Comparison of ENCODE assay signal across 28 cellular contexts in the genomic region with DNA sequence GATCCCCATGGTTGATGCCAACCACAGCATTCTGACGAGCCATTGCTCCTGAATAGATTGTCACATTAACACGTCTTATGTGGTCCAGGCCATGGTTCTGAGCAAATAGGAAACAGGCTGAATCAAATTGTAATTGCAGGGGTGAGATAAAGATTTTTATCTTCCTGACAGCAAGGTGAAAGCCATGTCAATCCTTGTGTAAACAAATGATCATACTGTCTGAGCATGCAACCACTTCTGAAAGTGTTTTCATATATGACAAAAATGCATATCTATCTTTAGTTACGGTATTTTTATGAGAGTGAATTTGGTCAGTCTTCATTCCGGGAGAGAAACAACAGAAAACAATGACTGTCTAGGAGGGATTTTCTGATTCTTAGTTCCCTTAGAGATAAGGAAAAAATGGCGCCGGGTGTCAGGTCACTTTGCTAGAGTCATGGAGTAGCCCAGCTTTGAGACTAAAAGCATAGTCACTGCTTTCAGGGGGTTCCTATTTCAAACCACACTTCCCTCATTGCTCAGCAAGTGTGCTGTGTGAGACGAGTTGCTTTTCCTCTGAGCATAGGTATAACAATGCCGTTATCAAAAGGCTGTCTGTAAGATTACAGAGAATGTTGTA.
DNase-seq lines count a peak whose midpoint lies in the region; FAIRE-seq and TF ChIP-seq lines count a peak whose summit lies in the region.
"Had no signal": no experiment of that assay in that cellular context is flagged by ENCODE, and none has a peak within 500 bp of the region (broad histone marks: within the 10 kb centered on the region; RNA-seq: fewer than 3 reads in every experiment).

No MANE protein-coding gene starts in this region.

- H3K9ac ChIP-seq in neural progenitor cell (no peak overlapping the region), kidney (ENCODE audit: low read length in 2 of 2) (no peak overlapping the region)

- H3K9me3 ChIP-seq in HEK293 (ENCODE audit: control insufficient read depth, insufficient read depth, low read depth, low read length) (no peaks in the 10 kb centered on the region), OCI-LY7 (ENCODE audit: low read length) (no peaks in the 10 kb centered on the region), neural progenitor cell (ENCODE audit: low read depth) (no peaks in the 10 kb centered on the region), kidney (ENCODE audit: control insufficient read depth in 1 of 2, low read length in 2 of 2) (no peaks in the 10 kb centered on the region)
- H3K9me3 ChIP-seq: pancreas had no signal

- no peak overlapping the region for H3K27ac ChIP-seq in HEK293 (ENCODE audit: extremely low read depth, low read depth, low read length)
- H3K27ac ChIP-seq in OCI-LY7 (ENCODE audit: low read depth, low read length, poor library complexity, severe bottlenecking): no peak overlapping the region
- no peak overlapping the region for H3K27ac ChIP-seq in neural progenitor cell
- no peak overlapping the region for H3K27ac ChIP-seq in kidney (ENCODE audit: low read depth in 2 of 2, low read length in 2 of 2)
- H3K27ac ChIP-seq: pancreas, PC-9 had no signal

- FAIRE-seq in kidney (lab: Jason Lieb, UNC): no peak
- FAIRE-seq: pancreas had no signal

- no peaks in the 10 kb centered on the region for H3K36me3 Mint-ChIP-seq in chondrocyte (ENCODE audit: low read depth)
- no peaks in the 10 kb centered on the region for H3K36me3 Mint-ChIP-seq in neural progenitor cell
- H3K36me3 Mint-ChIP-seq: activated naive CD4-positive, alpha-beta T cell treated with anti-CD3 and anti-CD28 coated beads, Interleukin-2, amount 50 U/mL, for 72 hours; IgD-negative memory B cell; type B pancreatic cell had no signal

- BruUV-seq in OCI-LY7 (replicated peaks; lab: Mats Ljungman, UMichigan): no TSS peak

- H3K4me1 Mint-ChIP-seq in chondrocyte (ENCODE audit: low read depth) (peaks cover 45% of the 10 kb centered on the region), neural progenitor cell (no peaks in the 10 kb centered on the region)
- H3K4me1 Mint-ChIP-seq: activated B cell treated with CpG ODN at 0.5 μM for 24 hours, H9, IgD-negative memory B cell, natural killer cell had no signal

- peak overlapping the region; percentile 26; the same call in 1 of the 2 replicates for H3K4me2 ChIP-seq in OCI-LY7 (ENCODE audit: low read length)
- H3K4me2 ChIP-seq in neural progenitor cell: no peak overlapping the region
- H3K4me2 ChIP-seq: PC-9 had no signal

- no peaks in the 10 kb centered on the region for H3K79me2 ChIP-seq in OCI-LY7 (ENCODE audit: insufficient read depth, low read depth, low read length)
- no peaks in the 10 kb centered on the region for H3K79me2 ChIP-seq in neural progenitor cell (ENCODE audit: low read depth)

- H3F3A ChIP-seq in neural progenitor cell (ENCODE audit: low read depth): no peaks in the 10 kb centered on the region

- H3K27me3 ChIP-seq in neural progenitor cell: no peaks in the 10 kb centered on the region
- H3K27me3 ChIP-seq: pancreas had no signal

- peak overlapping the region; percentile 34 for H3K4me3 Mint-ChIP-seq in chondrocyte (ENCODE audit: unreplicated experiment)
- H3K4me3 Mint-ChIP-seq in neural progenitor cell: no peak overlapping the region
- H3K4me3 Mint-ChIP-seq: activated B cell treated with CpG ODN at 0.5 μM for 24 hours, H9, IgD-negative memory B cell, natural killer cell, type B pancreatic cell had no signal

- H3K4me3 ChIP-seq in HEK293 (ENCODE audit: low read depth, low read length) (no peak overlapping the region; the same call in 1 of the 2 replicates), OCI-LY7 (ENCODE audit: low read depth, low read length, poor library complexity, severe bottlenecking) (no peak overlapping the region), neural progenitor cell (no peak overlapping the region), kidney (ENCODE audit: low read length in 2 of 2) (no peak overlapping the region)
- H3K4me3 ChIP-seq: pancreas, PC-9 had no signal

- H3K36me3 ChIP-seq in HEK293 (ENCODE audit: control insufficient read depth in 2 of 2, insufficient read depth in 1 of 2, low read length in 2 of 2): no peaks in the 10 kb centered on the region
- H3K36me3 ChIP-seq in OCI-LY7 (ENCODE audit: insufficient read depth, low read length): no peaks in the 10 kb centered on the region
- no peaks in the 10 kb centered on the region for H3K36me3 ChIP-seq in neural progenitor cell
- no peaks in the 10 kb centered on the region for H3K36me3 ChIP-seq in kidney (ENCODE audit: control insufficient read depth in 1 of 2, insufficient read depth in 2 of 2, low read length in 2 of 2)
- H3K36me3 ChIP-seq: pancreas had no signal

- H4K20me1 ChIP-seq in OCI-LY7 (ENCODE audit: insufficient read depth, low read length) (no peaks in the 10 kb centered on the region), neural progenitor cell (ENCODE audit: low read depth) (no peaks in the 10 kb centered on the region)

- POLR2A ChIA-PET in HEK293 (lab: Yijun Ruan, JAX): no interaction called here
- POLR2A ChIA-PET in OCI-LY7 (lab: Charles Lee): interaction anchor here (1.6 kb wide), 1 partner anchor 8 kb away, joined by 3 read pairs; no protein-coding TSS in a partner anchor

- H3K9me3 Mint-ChIP-seq in chondrocyte (ENCODE audit: low read depth) (peaks cover 13% of the 10 kb centered on the region), neural progenitor cell (no peaks in the 10 kb centered on the region)
- H3K9me3 Mint-ChIP-seq: H9, type B pancreatic cell had no signal

- no peaks in the 10 kb centered on the region for H3K27me3 Mint-ChIP-seq in chondrocyte (ENCODE audit: low read depth)
- H3K27me3 Mint-ChIP-seq in neural progenitor cell (ENCODE audit: insufficient read depth, low read depth): no peaks in the 10 kb centered on the region
- H3K27me3 Mint-ChIP-seq: activated B cell treated with CpG ODN at 0.5 μM for 24 hours, IgD-negative memory B cell, type B pancreatic cell had no signal

- H3K27ac Mint-ChIP-seq in chondrocyte (ENCODE audit: unreplicated experiment) (peak overlapping the region; percentile 94), neural progenitor cell (no peak overlapping the region)
- H3K27ac Mint-ChIP-seq: activated B cell treated with CpG ODN at 0.5 μM for 24 hours; activated naive CD4-positive, alpha-beta T cell treated with anti-CD3 and anti-CD28 coated beads, Interleukin-2, amount 50 U/mL, for 72 hours; H9; IgD-negative memory B cell; natural killer cell; type B pancreatic cell had no signal

- CTCF ChIA-PET in HEK293 (lab: Yijun Ruan, JAX) (no interaction called here), OCI-LY7 (lab: Charles Lee; ENCODE audit: unreplicated experiment) (no interaction called here)

- DNase-seq in OCI-LY7 (ENCODE audit: low spot score) (no peak), chondrocyte (ENCODE audit: low spot score) (no peak), neural progenitor cell (ENCODE audit: low spot score) (no peak), inferior parietal cortex (ENCODE audit: extremely low spot score) (no peak), NCI-H1092 treated with DMSO at 0.1 percent for 48 hours (lab: John Stamatoyannopoulos, UW) (no peak), head of caudate nucleus (no peak), kidney (no peak)
- DNase-seq: activated B cell treated with CpG ODN at 0.5 μM for 24 hours; activated CD4-positive, alpha-beta T cell treated with anti-CD3 and anti-CD28 coated beads, Interleukin-2, amount 50 U/mL, for 4 hours; central memory CD4-positive, alpha-beta T cell; dermis blood vessel endothelial cell; DND-41; H9; islet precursor cell; natural killer cell; NCI-H1048; NCI-H1930; NCI-H226; NCI-H774; pancreas; PC-9; SHP77; stimulated activated CD4-positive, alpha-beta T cell treated with anti-CD3 and anti-CD28 coated beads, Interleukin-2, amount 100 ng/mL, for 48 hours; T1000 had no signal

- no peaks in the 10 kb centered on the region for H3K9me2 ChIP-seq in OCI-LY7 (ENCODE audit: insufficient read depth, low read length)

- intact Hi-C loops in OCI-LY7 (cut with micrococcal nuclease; ENCODE audit: unreplicated experiment): no loop called here
- intact Hi-C loops in head of caudate nucleus (cut with DNase I): no loop called here
- intact Hi-C loops in kidney (cut with DNase I): no loop called here

- H3K4me1 ChIP-seq in HEK293 (ENCODE audit: control insufficient read depth, insufficient read depth, low read length) (no peaks in the 10 kb centered on the region), OCI-LY7 (ENCODE audit: insufficient read depth, low read length, poor library complexity, severe bottlenecking) (peaks cover 9% of the 10 kb centered on the region), neural progenitor cell (no peaks in the 10 kb centered on the region), kidney (ENCODE audit: control insufficient read depth in 1 of 2, insufficient read depth in 1 of 2, low read depth in 1 of 2, low read length in 2 of 2) (no peaks in the 10 kb centered on the region)
- H3K4me1 ChIP-seq: pancreas had no signal

- peak overlapping the region; percentile 94 for H2AFZ ChIP-seq in OCI-LY7 (ENCODE audit: low read length)
- peak overlapping the region; percentile 17 for H2AFZ ChIP-seq in neural progenitor cell (replicated peaks)
- H2AFZ ChIP-seq: PC-9 had no signal

- TF ChIP-seq CTCF in HEK293 (tag by site-specific recombination; IDR thresholded peaks at IDR 0.05) (no peak), OCI-LY7 (conservative IDR thresholded peaks at IDR 0.05; ENCODE audit: low read length) (no peak), chondrocyte (IDR thresholded peaks at IDR 0.05) (no peak), neural progenitor cell (IDR thresholded peaks at IDR 0.05) (no peak), kidney (IDR thresholded peaks at IDR 0.05; ENCODE audit: borderline replicate concordance, extremely low read depth, insufficient read depth) (no peak)

TF ChIP-seq in HEK293, 187 proteins besides CTCF, POLR2A, EP300 and RAD21:
- TF ChIP-seq HOXD13 (CRISPR knock-in tag; IDR thresholded peaks at IDR 0.05; ENCODE audit: borderline replicate concordance) (peak; percentile 68; the same call in 1 of the 2 replicates), ZNF747 (tag by site-specific recombination; IDR thresholded peaks at IDR 0.05) (no peak)
